ENCODE assay signal across 16 cellular contexts in genomic region chr2:55277310-55277709, GRCh38. TPM values are rescaled to one million over a fixed set of nuclear protein-coding genes. Genes with fewer than 3 reads are reported as not detected.
DNase-seq lines count a peak whose midpoint lies in the region; ATAC-seq and TF ChIP-seq lines count a peak whose summit lies in the region.
"Had no signal": no experiment of that assay in that cellular context is flagged by ENCODE, and none has a peak within 500 bp of the region (broad histone marks: within the 10 kb centered on the region; RNA-seq: fewer than 3 reads in every experiment).

No MANE protein-coding gene starts in this region.

- DNase-seq in left colon = peak; percentile 42 to 74
- DNase-seq in prostate gland (ENCODE audit: low spot score) = peak; percentile 22
- no peak for DNase-seq in Right ventricle myocardium inferior (ENCODE audit: missing footprints)
- no peak for DNase-seq in right cardiac atrium
- DNase-seq in NCI-H1694 treated with DMSO at 0.1 percent for 48 hours (lab: John Stamatoyannopoulos, UW) = no peak
- DNase-seq: BE2C; CD4-positive, alpha-beta memory T cell; DMS79 treated with DMSO at 0.1 percent for 48 hours; EL; H7; KBM-7 had no signal

- intact Hi-C loops in left colon (cut with DNase I, micrococcal nuclease) (no loop called here), prostate gland (cut with DNase I) (no loop called here), Right ventricle myocardium inferior (cut with DNase I) (no loop called here), right cardiac atrium (cut with DNase I) (no loop called here)

- H3K27ac ChIP-seq in HUES64 (ENCODE audit: low read depth, low read length) (peak overlapping the region; percentile 48; the same call in 1 of the 2 replicates), VCaP (peak overlapping the region; percentile 53), prostate gland (peak overlapping the region in 1 of 2 donors; percentile 38), right cardiac atrium (ENCODE audit: low read length) (no peak overlapping the region)
- H3K27ac ChIP-seq: A549, C4-2B had no signal

- peaks cover 29% of the 10 kb centered on the region for H3K4me1 ChIP-seq in HUES64 (ENCODE audit: insufficient read depth, low read length)
- no peaks in the 10 kb centered on the region for H3K4me1 ChIP-seq in prostate gland (replicated peaks)
- no peaks in the 10 kb centered on the region for H3K4me1 ChIP-seq in right cardiac atrium (ENCODE audit: control insufficient read depth, insufficient read depth, low read length)
- H3K4me1 ChIP-seq: A549, BE2C had no signal

- no peaks in the 10 kb centered on the region for H3K27me3 ChIP-seq in HUES64 (ENCODE audit: insufficient read depth, low read length)
- H3K27me3 ChIP-seq in prostate gland (replicated peaks; ENCODE audit: insufficient read depth) = no peaks in the 10 kb centered on the region
- H3K27me3 ChIP-seq in right cardiac atrium (ENCODE audit: control insufficient read depth, insufficient read depth) = no peaks in the 10 kb centered on the region
- H3K27me3 ChIP-seq: BE2C had no signal

- no peak for TF ChIP-seq POLR2A in prostate gland (IDR thresholded peaks at IDR 0.05)

- H3K9ac ChIP-seq in HUES64 (ENCODE audit: low read depth, low read length) = no peak overlapping the region

- TF ChIP-seq CTCF in VCaP (conservative IDR thresholded peaks at IDR 0.05) = no peak
- TF ChIP-seq CTCF in prostate gland (IDR thresholded peaks at IDR 0.05) = no peak

- ATAC-seq in left colon (peak; percentile 83), Right ventricle myocardium inferior (no peak), GM19023 (IDR thresholded peaks at IDR 0.05; ENCODE audit: unreplicated experiment) (no peak), right cardiac atrium (no peak)
- ATAC-seq: A549 had no signal

- H3K4me3 ChIP-seq in HUES64 (ENCODE audit: low read length) = no peak overlapping the region
- no peak overlapping the region for H3K4me3 ChIP-seq in prostate gland
- no peak overlapping the region for H3K4me3 ChIP-seq in right cardiac atrium (ENCODE audit: low read length)
- H3K4me3 ChIP-seq: A549 had no signal

- H3K9me3 ChIP-seq in HUES64 (ENCODE audit: insufficient read depth, low read depth, low read length) (no peaks in the 10 kb centered on the region), prostate gland (no peaks in the 10 kb centered on the region), right cardiac atrium (ENCODE audit: control insufficient read depth, low read length) (no peaks in the 10 kb centered on the region)
- H3K9me3 ChIP-seq: A549, BE2C had no signal

- 96% methylated on average over 3 of the region's 3 CpGs for WGBS in HUES64
- WGBS in prostate gland = 43% methylated on average over 3 of the region's 3 CpGs
- WGBS in right cardiac atrium = 87% methylated on average over 3 of the region's 3 CpGs

- no peaks in the 10 kb centered on the region for H3K36me3 ChIP-seq in HUES64 (ENCODE audit: insufficient read depth, low read length)
- H3K36me3 ChIP-seq in prostate gland = no peaks in the 10 kb centered on the region
- H3K36me3 ChIP-seq: BE2C had no signal

RNA-seq across cellular contexts. Expression of gene MTIF2, which starts 8.3 kb away (rescaled TPM):
- 25.5 TPM for polyA plus RNA-seq in HUES64 (2013, experiment 1 of 2)
- polyA plus RNA-seq in HUES64 (2013, experiment 2 of 2) = 28.1 TPM
- 10 to 100 TPM; 38.9 to 47.1 TPM for total RNA-seq in left colon
- 10 to 100 TPM; 23.9 to 25.7 TPM for total RNA-seq in prostate gland
- 49.6 TPM for total RNA-seq in Right ventricle myocardium inferior
- total RNA-seq in right cardiac atrium = 10 to 100 TPM; 28.2 to 39.6 (median 35.8) TPM
- 30.2 TPM for polyA plus RNA-seq in right cardiac atrium

RNA-seq across cellular contexts. Expression of gene RPS27A, which starts 44.8 kb away (rescaled TPM):
- 2,176 TPM for polyA plus RNA-seq in HUES64 (2013, experiment 1 of 2)
- 2,200 TPM for polyA plus RNA-seq in HUES64 (2013, experiment 2 of 2)
- total RNA-seq in left colon (100 to 1,000 TPM; 656 to 661 TPM), prostate gland (1,000 to 10,000 TPM in 1 of 2 donors, 100 to 1,000 TPM in 1; 665 to 1,633 TPM), Right ventricle myocardium inferior (472 TPM), right cardiac atrium (100 to 1,000 TPM; 469 to 564 (median 541) TPM)
- 986 TPM for polyA plus RNA-seq in right cardiac atrium

RNA-seq across cellular contexts. Expression of gene CLHC1, which starts 45.2 kb away (rescaled TPM):
- polyA plus RNA-seq in HUES64 (2013, experiment 1 of 2) = 3.4 TPM
- polyA plus RNA-seq in HUES64 (2013, experiment 2 of 2) = 5.3 TPM
- 1 to 10 TPM; 6.5 to 8.1 TPM for total RNA-seq in left colon
- total RNA-seq in prostate gland = 10 to 100 TPM in 1 of 2 donors, 1 to 10 TPM in 1; 5.4 to 15.7 TPM
- 6.7 TPM for total RNA-seq in Right ventricle myocardium inferior
- total RNA-seq in right cardiac atrium = 1 to 10 TPM; 6.6 to 9.0 (median 7.3) TPM
- 4.4 TPM for polyA plus RNA-seq in right cardiac atrium

Comparison
In these comparisons a context has a peak if more than half of its experiments do, and no peak if none do; other contexts are left out.
1. DNase-seq: peak in left colon (2 of 2) and prostate gland (single experiment); none in Right ventricle myocardium inferior (single experiment), right cardiac atrium (0 of 3) and NCI-H1694 treated with DMSO at 0.1 percent for 48 hours (single experiment).